13 cellular contexts compared by ENCODE assay signal in the genomic region with DNA sequence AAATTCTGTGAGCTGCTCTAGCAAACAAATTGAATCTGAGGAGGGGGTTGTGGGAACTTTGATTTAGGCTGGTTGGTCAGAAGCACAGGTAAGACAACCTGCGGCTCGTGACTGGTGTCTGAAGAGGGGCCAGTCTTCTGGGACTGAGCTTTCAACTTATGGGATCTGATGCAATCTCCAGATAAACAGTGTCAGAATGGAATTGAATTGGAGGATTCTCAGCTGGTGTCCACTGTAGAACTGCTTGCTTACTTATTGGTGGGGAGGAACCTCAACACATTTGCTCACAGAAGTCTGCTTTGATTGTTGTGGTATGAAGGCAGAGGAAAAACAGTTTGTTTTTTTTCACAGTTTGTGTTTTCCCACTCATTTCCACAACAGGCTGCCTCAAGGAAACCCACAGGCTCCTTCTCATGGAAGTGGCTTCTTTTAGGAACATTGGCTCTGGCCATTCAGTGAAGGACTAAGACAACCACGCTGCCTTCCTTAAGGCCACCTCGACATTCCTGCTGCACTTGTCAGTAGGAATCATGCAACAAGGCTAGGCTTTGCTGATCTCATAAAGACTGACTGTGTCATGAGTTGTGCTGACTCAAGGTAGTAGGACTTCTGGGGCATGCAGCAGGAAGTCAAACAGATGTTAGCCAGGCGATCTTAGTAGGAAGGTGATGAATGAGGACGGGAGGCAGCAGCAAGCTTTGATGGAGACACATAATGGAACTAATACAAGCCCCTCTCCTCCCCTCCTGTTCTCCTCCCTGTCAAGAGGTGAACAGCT.
DNase-seq lines count a peak whose midpoint lies in the region; FAIRE-seq and TF ChIP-seq lines count a peak whose summit lies in the region.
"Had no signal": no experiment of that assay in that cellular context is flagged by ENCODE, and none has a peak within 500 bp of the region (broad histone marks: within the 10 kb centered on the region; RNA-seq: fewer than 3 reads in every experiment).

No MANE protein-coding gene starts in this region.

- peak; percentile 34 for DNase-seq in ACHN
- peak; percentile 6 for DNase-seq in HK-2 (ENCODE audit: unreplicated experiment)
- DNase-seq in amniotic epithelial cell (ENCODE audit: low read depth): peak; percentile 57
- peak; percentile 68 for DNase-seq in hepatic stellate cell (ENCODE audit: low spot score)
- no peak for DNase-seq in HTR-8/SVneo (ENCODE audit: insufficient read length, low spot score)
- DNase-seq in activated T-cell treated with anti-CD3 and anti-CD28 coated beads, Interleukin-2, amount 50 U/mL, for 24 hours: no peak
- no peak for DNase-seq in ovary
- no peak for DNase-seq in activated naive CD4-positive, alpha-beta T cell treated with anti-CD3 and anti-CD28 coated beads for 36 hours
- DNase-seq: activated naive CD8-positive, alpha-beta T cell treated with anti-CD3 and anti-CD28 coated beads, Interleukin-2, amount 10 ng/mL, durations not matched to agents 7 days and 5 days; MM.1S had no signal

- TF ChIP-seq EP300 in ovary (IDR thresholded peaks at IDR 0.05): no peak

- H3K36me3 Mint-ChIP-seq in activated T-cell treated with anti-CD3 and anti-CD28 coated beads, Interleukin-2, amount 50 U/mL, for 24 hours (ENCODE audit: low read depth): no peaks in the 10 kb centered on the region
- no peaks in the 10 kb centered on the region for H3K36me3 Mint-ChIP-seq in activated naive CD4-positive, alpha-beta T cell treated with anti-CD3 and anti-CD28 coated beads for 36 hours (ENCODE audit: low read depth)
- H3K36me3 Mint-ChIP-seq: activated naive CD8-positive, alpha-beta T cell treated with anti-CD3 and anti-CD28 coated beads, Interleukin-2, amount 10 ng/mL, durations not matched to agents 7 days and 5 days had no signal

- no peaks in the 10 kb centered on the region for H3K4me1 Mint-ChIP-seq in activated T-cell treated with anti-CD3 and anti-CD28 coated beads, Interleukin-2, amount 50 U/mL, for 24 hours (ENCODE audit: low read depth)
- H3K4me1 Mint-ChIP-seq in activated naive CD4-positive, alpha-beta T cell treated with anti-CD3 and anti-CD28 coated beads for 36 hours (ENCODE audit: low read depth): no peaks in the 10 kb centered on the region
- H3K4me1 Mint-ChIP-seq: activated naive CD8-positive, alpha-beta T cell treated with anti-CD3 and anti-CD28 coated beads, Interleukin-2, amount 10 ng/mL, durations not matched to agents 7 days and 5 days had no signal

- no peak overlapping the region for H3K27ac ChIP-seq in ovary
- H3K27ac ChIP-seq: neutrophil, VCaP had no signal

- peaks cover 3% of the 10 kb centered on the region for H3K9me3 Mint-ChIP-seq in activated T-cell treated with anti-CD3 and anti-CD28 coated beads, Interleukin-2, amount 50 U/mL, for 24 hours
- peaks cover 2% of the 10 kb centered on the region for H3K9me3 Mint-ChIP-seq in activated naive CD4-positive, alpha-beta T cell treated with anti-CD3 and anti-CD28 coated beads for 36 hours

- CTCF ChIA-PET in activated naive CD4-positive, alpha-beta T cell treated with anti-CD3 and anti-CD28 coated beads for 36 hours (lab: Charles Lee): no interaction called here

- no peaks in the 10 kb centered on the region for H3K9me3 ChIP-seq in ovary
- H3K9me3 ChIP-seq: neutrophil had no signal

- H3K27ac Mint-ChIP-seq in activated T-cell treated with anti-CD3 and anti-CD28 coated beads, Interleukin-2, amount 50 U/mL, for 24 hours: no peak overlapping the region
- no peak overlapping the region for H3K27ac Mint-ChIP-seq in activated naive CD4-positive, alpha-beta T cell treated with anti-CD3 and anti-CD28 coated beads for 36 hours
- H3K27ac Mint-ChIP-seq: activated naive CD8-positive, alpha-beta T cell treated with anti-CD3 and anti-CD28 coated beads, Interleukin-2, amount 10 ng/mL, durations not matched to agents 7 days and 5 days had no signal

- H3K4me3 ChIP-seq in ovary: no peak overlapping the region
- H3K4me3 ChIP-seq: lung had no signal

- peaks cover 49% of the 10 kb centered on the region for H3K27me3 Mint-ChIP-seq in activated T-cell treated with anti-CD3 and anti-CD28 coated beads, Interleukin-2, amount 50 U/mL, for 24 hours
- peaks cover 25% of the 10 kb centered on the region for H3K27me3 Mint-ChIP-seq in activated naive CD4-positive, alpha-beta T cell treated with anti-CD3 and anti-CD28 coated beads for 36 hours (ENCODE audit: low read depth)

- intact Hi-C loops in ovary (cut with DNase I): no loop called here
- intact Hi-C loops in activated naive CD4-positive, alpha-beta T cell treated with anti-CD3 and anti-CD28 coated beads for 36 hours (cut with micrococcal nuclease): no loop called here

- no peaks in the 10 kb centered on the region for H3K36me3 ChIP-seq in ovary
- H3K36me3 ChIP-seq: neutrophil had no signal

- no peaks in the 10 kb centered on the region for H3K4me1 ChIP-seq in ovary (ENCODE audit: insufficient read depth)

- H3K27me3 ChIP-seq in ovary: no peaks in the 10 kb centered on the region

- 72 to 78% (median 77%) methylated on average over 6 of the region's 6 CpGs for WGBS in ovary, 3 donors

- in situ Hi-C loops in ACHN (cut with HindIII; ENCODE audit: low pct_ligation_motif_present, low pct_unique_long_range_greater_than_20kb, low sequenced_read_pairs): no loop called here

- no peak for TF ChIP-seq CTCF in ovary (IDR thresholded peaks at IDR 0.05)

- FAIRE-seq in HTR-8/SVneo (lab: Jason Lieb, UNC): no peak

- H3K4me3 Mint-ChIP-seq in activated T-cell treated with anti-CD3 and anti-CD28 coated beads, Interleukin-2, amount 50 U/mL, for 24 hours: no peak overlapping the region
- no peak overlapping the region for H3K4me3 Mint-ChIP-seq in activated naive CD4-positive, alpha-beta T cell treated with anti-CD3 and anti-CD28 coated beads for 36 hours
- H3K4me3 Mint-ChIP-seq: activated naive CD8-positive, alpha-beta T cell treated with anti-CD3 and anti-CD28 coated beads, Interleukin-2, amount 10 ng/mL, durations not matched to agents 7 days and 5 days had no signal

- no peak for TF ChIP-seq POLR2A in ovary (IDR thresholded peaks at IDR 0.05)

Comparison
In these comparisons a context has a peak if more than half of its experiments do, and no peak if none do; other contexts are left out.
1. DNase-seq: peak in ACHN (single experiment), HK-2 (single experiment), amniotic epithelial cell (single experiment) and hepatic stellate cell (single experiment); none in HTR-8/SVneo (single experiment), activated T-cell treated with anti-CD3 and anti-CD28 coated beads, Interleukin-2, amount 50 U/mL, for 24 hours (single experiment), ovary (0 of 5) and activated naive CD4-positive, alpha-beta T cell treated with anti-CD3 and anti-CD28 coated beads for 36 hours (single experiment).